Comparison of ENCODE assay signal across 16 cellular contexts in the genomic region with DNA sequence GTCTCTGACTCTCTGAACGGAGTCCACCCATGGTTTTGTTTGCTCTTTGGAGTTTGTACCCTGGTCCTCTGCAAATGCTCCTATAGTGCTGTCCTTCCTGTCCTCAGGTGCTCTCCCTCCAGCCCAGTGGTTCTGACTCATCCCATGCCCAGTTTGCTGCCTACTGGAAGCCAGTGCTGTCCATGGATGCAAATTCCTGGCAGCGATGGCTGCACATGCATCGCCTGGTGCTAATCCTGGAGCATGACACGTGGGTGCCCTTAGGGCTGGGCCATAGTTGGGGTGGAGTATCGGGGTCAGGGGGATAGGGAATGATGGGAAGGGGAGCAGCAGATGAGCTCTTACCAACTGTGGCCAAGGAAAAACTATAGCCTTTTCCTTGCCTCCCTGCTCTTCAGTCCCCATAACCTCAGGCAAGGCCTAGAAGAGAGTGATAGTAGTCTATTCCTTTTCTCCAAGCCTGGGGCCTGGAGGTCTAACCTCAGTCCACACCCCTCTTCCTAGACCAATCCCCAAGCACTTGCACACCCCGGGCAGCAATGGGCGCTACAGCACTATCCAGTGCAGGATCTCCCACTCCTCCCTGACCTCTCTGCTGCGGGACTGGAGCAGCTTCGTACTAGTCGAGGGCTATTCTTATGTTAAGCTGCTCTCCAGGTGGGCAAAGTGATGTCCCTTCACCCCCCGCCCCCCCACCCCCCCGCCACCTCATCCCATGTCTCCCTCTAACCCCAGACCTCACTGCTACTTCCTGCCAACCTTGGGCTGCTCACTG.
"Had no signal": no experiment of that assay in that cellular context is flagged by ENCODE, and none has a peak within 500 bp of the region (broad histone marks: within the 10 kb centered on the region; RNA-seq: fewer than 3 reads in every experiment).

No MANE protein-coding gene starts in this region.

- H3K27ac Mint-ChIP-seq: activated CD4-positive, alpha-beta memory T cell treated with anti-CD3 and anti-CD28 coated beads, Interleukin-2, amount 10 ng/mL, durations not matched to agents 7 days and 5 days; activated naive CD4-positive, alpha-beta T cell treated with anti-CD3 and anti-CD28 coated beads, Interleukin-2, amount 50 U/mL, for 72 hours had no signal

- H3K27me3 Mint-ChIP-seq: activated CD4-positive, alpha-beta memory T cell treated with anti-CD3 and anti-CD28 coated beads, Interleukin-2, amount 10 ng/mL, durations not matched to agents 7 days and 5 days; naive thymus-derived CD4-positive, alpha-beta T cell had no signal

- H3K4me3 Mint-ChIP-seq: activated CD4-positive, alpha-beta memory T cell treated with anti-CD3 and anti-CD28 coated beads, Interleukin-2, amount 10 ng/mL, durations not matched to agents 7 days and 5 days; activated T-cell treated with anti-CD3 and anti-CD28 coated beads, Interleukin-2, amount 50 U/mL, for 4 hours; naive thymus-derived CD4-positive, alpha-beta T cell had no signal

- H3K4me3 ChIP-seq: cardiac muscle cell, esophagus muscularis mucosa, hepatocyte, SK-N-MC, transverse colon had no signal

- H3K9me3 ChIP-seq: esophagus muscularis mucosa, neutrophil, transverse colon had no signal

- H3K9me3 Mint-ChIP-seq: activated CD4-positive, alpha-beta memory T cell treated with anti-CD3 and anti-CD28 coated beads, Interleukin-2, amount 10 ng/mL, durations not matched to agents 7 days and 5 days; activated naive CD4-positive, alpha-beta T cell treated with anti-CD3 and anti-CD28 coated beads, Interleukin-2, amount 50 U/mL, for 72 hours; activated T-cell treated with anti-CD3 and anti-CD28 coated beads, Interleukin-2, amount 50 U/mL, for 4 hours; naive thymus-derived CD4-positive, alpha-beta T cell had no signal

- ATAC-seq: activated naive CD4-positive, alpha-beta T cell treated with anti-CD3 and anti-CD28 coated beads, Interleukin-2, amount 50 U/mL, for 72 hours; activated T-cell treated with anti-CD3 and anti-CD28 coated beads, Interleukin-2, amount 50 U/mL, for 4 hours; left colon; naive thymus-derived CD4-positive, alpha-beta T cell had no signal

- DNase-seq: activated CD4-positive, alpha-beta memory T cell treated with anti-CD3 and anti-CD28 coated beads, Interleukin-2, amount 10 ng/mL, durations not matched to agents 7 days and 5 days; activated effector memory CD4-positive, alpha-beta T cell treated with Interleukin-2 at 50 U/mL for 16 hours; activated T-cell treated with anti-CD3 and anti-CD28 coated beads, Interleukin-2, amount 50 U/mL, for 4 hours; left colon; mammary epithelial cell; naive thymus-derived CD4-positive, alpha-beta T cell; stimulated activated CD4-positive, alpha-beta T cell treated with anti-CD3 and anti-CD28 coated beads, Interleukin-2, amount 100 ng/mL, for 48 hours; stimulated activated naive CD4-positive, alpha-beta T cell; substantia nigra; transverse colon had no signal

- H3K36me3 Mint-ChIP-seq: activated naive CD4-positive, alpha-beta T cell treated with anti-CD3 and anti-CD28 coated beads, Interleukin-2, amount 50 U/mL, for 72 hours had no signal
